In genomic region chr1:210236840-210237409, GRCh38 we compare ENCODE assay signal across 1 cellular context.
TF ChIP-seq lines count a peak whose summit lies in the region.

No MANE protein-coding gene starts in this region.

TF ChIP-seq in SK-N-SH, 30 proteins besides CTCF, POLR2A, EP300 and RAD21 (continued from another document):
- TF ChIP-seq, protein P1, sequence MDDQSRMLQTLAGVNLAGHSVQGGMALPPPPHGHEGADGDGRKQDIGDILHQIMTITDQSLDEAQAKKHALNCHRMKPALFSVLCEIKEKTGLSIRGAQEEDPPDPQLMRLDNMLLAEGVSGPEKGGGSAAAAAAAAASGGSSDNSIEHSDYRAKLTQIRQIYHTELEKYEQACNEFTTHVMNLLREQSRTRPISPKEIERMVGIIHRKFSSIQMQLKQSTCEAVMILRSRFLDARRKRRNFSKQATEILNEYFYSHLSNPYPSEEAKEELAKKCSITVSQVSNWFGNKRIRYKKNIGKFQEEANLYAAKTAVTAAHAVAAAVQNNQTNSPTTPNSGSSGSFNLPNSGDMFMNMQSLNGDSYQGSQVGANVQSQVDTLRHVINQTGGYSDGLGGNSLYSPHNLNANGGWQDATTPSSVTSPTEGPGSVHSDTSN (IDR thresholded peaks at IDR 0.05) = peak; percentile 77
- TF ChIP-seq FOXJ3 (CRISPR knock-in tag; IDR thresholded peaks at IDR 0.05) = no peak
- TF ChIP-seq MXI1 (IDR thresholded peaks at IDR 0.05; ENCODE audit: low read depth, low read length) = no peak
- peak; percentile 54 for TF ChIP-seq POLR2AphosphoS5 (IDR thresholded peaks at IDR 0.05; ENCODE audit: low read depth, low read length)
- TF ChIP-seq RXRA (IDR thresholded peaks at IDR 0.05; ENCODE audit: borderline replicate concordance, low read depth) = no peak
- 0 out of 2 replicates have a peak, but pooled peaks have one; percentile 25 for TF ChIP-seq TAF1 (IDR thresholded peaks at IDR 0.05; ENCODE audit: borderline replicate concordance, low read depth, low read length)
- TF ChIP-seq, protein P2, sequence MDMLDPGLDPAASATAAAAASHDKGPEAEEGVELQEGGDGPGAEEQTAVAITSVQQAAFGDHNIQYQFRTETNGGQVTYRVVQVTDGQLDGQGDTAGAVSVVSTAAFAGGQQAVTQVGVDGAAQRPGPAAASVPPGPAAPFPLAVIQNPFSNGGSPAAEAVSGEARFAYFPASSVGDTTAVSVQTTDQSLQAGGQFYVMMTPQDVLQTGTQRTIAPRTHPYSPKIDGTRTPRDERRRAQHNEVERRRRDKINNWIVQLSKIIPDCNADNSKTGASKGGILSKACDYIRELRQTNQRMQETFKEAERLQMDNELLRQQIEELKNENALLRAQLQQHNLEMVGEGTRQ (IDR thresholded peaks at IDR 0.05; ENCODE audit: borderline replicate concordance, low read depth, low read length) = no peak
- TF ChIP-seq GABPA (IDR thresholded peaks at IDR 0.05; ENCODE audit: low read depth) = no peak
- TF ChIP-seq, protein P3, sequence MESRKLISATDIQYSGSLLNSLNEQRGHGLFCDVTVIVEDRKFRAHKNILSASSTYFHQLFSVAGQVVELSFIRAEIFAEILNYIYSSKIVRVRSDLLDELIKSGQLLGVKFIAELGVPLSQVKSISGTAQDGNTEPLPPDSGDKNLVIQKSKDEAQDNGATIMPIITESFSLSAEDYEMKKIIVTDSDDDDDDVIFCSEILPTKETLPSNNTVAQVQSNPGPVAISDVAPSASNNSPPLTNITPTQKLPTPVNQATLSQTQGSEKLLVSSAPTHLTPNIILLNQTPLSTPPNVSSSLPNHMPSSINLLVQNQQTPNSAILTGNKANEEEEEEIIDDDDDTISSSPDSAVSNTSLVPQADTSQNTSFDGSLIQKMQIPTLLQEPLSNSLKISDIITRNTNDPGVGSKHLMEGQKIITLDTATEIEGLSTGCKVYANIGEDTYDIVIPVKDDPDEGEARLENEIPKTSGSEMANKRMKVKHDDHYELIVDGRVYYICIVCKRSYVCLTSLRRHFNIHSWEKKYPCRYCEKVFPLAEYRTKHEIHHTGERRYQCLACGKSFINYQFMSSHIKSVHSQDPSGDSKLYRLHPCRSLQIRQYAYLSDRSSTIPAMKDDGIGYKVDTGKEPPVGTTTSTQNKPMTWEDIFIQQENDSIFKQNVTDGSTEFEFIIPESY (IDR thresholded peaks at IDR 0.05; ENCODE audit: borderline replicate concordance, low read depth) = no peak
- TF ChIP-seq NFIC (IDR thresholded peaks at IDR 0.05; ENCODE audit: borderline replicate concordance) = peak; percentile 94
- 0 out of 2 replicates have a peak, but pooled peaks have one; percentile 20 for TF ChIP-seq MAX (IDR thresholded peaks at IDR 0.05; ENCODE audit: low read depth)
- TF ChIP-seq ELF1 (IDR thresholded peaks at IDR 0.05) = no peak
- TF ChIP-seq TCF12 (IDR thresholded peaks at IDR 0.05) = peak; percentile 88
- no peak; the same call in 1 of the 2 replicates for TF ChIP-seq JUND (IDR thresholded peaks at IDR 0.05)
- TF ChIP-seq, protein P4, sequence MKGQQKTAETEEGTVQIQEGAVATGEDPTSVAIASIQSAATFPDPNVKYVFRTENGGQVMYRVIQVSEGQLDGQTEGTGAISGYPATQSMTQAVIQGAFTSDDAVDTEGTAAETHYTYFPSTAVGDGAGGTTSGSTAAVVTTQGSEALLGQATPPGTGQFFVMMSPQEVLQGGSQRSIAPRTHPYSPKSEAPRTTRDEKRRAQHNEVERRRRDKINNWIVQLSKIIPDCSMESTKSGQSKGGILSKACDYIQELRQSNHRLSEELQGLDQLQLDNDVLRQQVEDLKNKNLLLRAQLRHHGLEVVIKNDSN (IDR thresholded peaks at IDR 0.05; ENCODE audit: borderline replicate concordance, low read depth) = no peak
- TF ChIP-seq RCOR1 (IDR thresholded peaks at IDR 0.05; ENCODE audit: low read length) = no peak
- TF ChIP-seq FOSL2 (IDR thresholded peaks at IDR 0.05; ENCODE audit: borderline replicate concordance, low read depth) = no peak
